1 cellular context compared by ENCODE assay signal in the genomic region with DNA sequence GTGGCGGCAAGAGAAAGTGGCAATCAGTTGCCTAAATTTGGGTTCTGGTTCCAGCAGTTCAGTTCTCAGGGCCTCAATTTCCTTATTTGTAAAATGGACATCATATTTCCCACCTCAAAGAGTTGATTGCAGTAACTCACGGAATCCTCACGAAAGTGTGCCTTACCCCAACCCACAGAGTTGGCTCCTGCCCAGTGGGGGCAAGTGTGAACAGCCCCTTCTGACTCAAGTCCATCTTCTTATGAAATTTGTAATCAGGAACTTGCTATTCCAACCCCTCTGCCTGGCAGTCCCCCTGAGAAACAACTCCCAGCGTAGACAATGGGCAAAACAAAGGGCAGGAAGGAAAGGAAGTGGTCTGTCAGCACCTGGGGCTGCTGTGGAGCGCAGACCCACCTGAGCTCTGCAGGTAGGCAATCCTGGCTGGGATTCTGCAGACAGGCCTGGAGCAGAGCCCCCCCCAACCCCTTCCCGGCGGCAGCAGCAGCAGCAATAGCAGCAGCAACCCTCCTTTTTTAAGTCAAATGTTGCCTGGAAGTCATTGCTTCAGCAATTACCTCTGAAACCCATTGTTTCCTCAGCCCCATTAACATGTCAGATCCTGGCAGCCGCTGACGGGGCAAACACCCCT.
TF ChIP-seq lines count a peak whose summit lies in the region.

No MANE protein-coding gene starts in this region.

TF ChIP-seq in WTC11, 78 proteins besides CTCF, POLR2A, EP300 and RAD21 (continued from another document):
- TF ChIP-seq, protein P1, sequence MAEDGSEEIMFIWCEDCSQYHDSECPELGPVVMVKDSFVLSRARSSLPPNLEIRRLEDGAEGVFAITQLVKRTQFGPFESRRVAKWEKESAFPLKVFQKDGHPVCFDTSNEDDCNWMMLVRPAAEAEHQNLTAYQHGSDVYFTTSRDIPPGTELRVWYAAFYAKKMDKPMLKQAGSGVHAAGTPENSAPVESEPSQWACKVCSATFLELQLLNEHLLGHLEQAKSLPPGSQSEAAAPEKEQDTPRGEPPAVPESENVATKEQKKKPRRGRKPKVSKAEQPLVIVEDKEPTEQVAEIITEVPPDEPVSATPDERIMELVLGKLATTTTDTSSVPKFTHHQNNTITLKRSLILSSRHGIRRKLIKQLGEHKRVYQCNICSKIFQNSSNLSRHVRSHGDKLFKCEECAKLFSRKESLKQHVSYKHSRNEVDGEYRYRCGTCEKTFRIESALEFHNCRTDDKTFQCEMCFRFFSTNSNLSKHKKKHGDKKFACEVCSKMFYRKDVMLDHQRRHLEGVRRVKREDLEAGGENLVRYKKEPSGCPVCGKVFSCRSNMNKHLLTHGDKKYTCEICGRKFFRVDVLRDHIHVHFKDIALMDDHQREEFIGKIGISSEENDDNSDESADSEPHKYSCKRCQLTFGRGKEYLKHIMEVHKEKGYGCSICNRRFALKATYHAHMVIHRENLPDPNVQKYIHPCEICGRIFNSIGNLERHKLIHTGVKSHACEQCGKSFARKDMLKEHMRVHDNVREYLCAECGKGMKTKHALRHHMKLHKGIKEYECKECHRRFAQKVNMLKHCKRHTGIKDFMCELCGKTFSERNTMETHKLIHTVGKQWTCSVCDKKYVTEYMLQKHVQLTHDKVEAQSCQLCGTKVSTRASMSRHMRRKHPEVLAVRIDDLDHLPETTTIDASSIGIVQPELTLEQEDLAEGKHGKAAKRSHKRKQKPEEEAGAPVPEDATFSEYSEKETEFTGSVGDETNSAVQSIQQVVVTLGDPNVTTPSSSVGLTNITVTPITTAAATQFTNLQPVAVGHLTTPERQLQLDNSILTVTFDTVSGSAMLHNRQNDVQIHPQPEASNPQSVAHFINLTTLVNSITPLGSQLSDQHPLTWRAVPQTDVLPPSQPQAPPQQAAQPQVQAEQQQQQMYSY (CRISPR knock-in tag; IDR thresholded peaks at IDR 0.05) = peak; percentile 99
- TF ChIP-seq GRHL2 (CRISPR knock-in tag; IDR thresholded peaks at IDR 0.05; ENCODE audit: insufficient replicate concordance, severe bottlenecking) (no peak), ZNF396 (CRISPR knock-in tag; IDR thresholded peaks at IDR 0.05; ENCODE audit: borderline replicate concordance) (no peak), SP1 (CRISPR knock-in tag; conservative IDR thresholded peaks at IDR 0.05) (peak; percentile 66; the same call in 1 of the 2 replicates), FOXJ3 (CRISPR knock-in tag; IDR thresholded peaks at IDR 0.05; ENCODE audit: borderline replicate concordance) (no peak), SMAD4 (CRISPR knock-in tag; IDR thresholded peaks at IDR 0.05) (no peak; the same call in 1 of the 2 replicates), ZNF416 (CRISPR knock-in tag; IDR thresholded peaks at IDR 0.05) (no peak), TEAD4 (CRISPR knock-in tag; IDR thresholded peaks at IDR 0.05) (no peak)
